ENCODE assay signal across 36 cellular contexts in genomic region chr11:1425006-1425405, GRCh38. TPM values are rescaled to one million over a fixed set of nuclear protein-coding genes. Genes with fewer than 3 reads are reported as not detected.
"Had no signal": no experiment of that assay in that cellular context is flagged by ENCODE, and none has a peak within 500 bp of the region (broad histone marks: within the 10 kb centered on the region; RNA-seq: fewer than 3 reads in every experiment).

No MANE protein-coding gene starts in this region.

- H3K9me3 ChIP-seq: MG63 had no signal

- H3K27me3 ChIP-seq: MG63 had no signal

- H3K4me3 ChIP-seq: MG63 had no signal

- DNase-seq: Karpas-422, Kasumi-1, MG63, MM.1S, MV-4-11, NCI-H1048, NCI-H1092, NCI-H1092 treated with DMSO at 0.1 percent for 48 hours, NCI-H1105, NCI-H1105 treated with DMSO at 0.1 percent for 48 hours, NCI-H1417, NCI-H1417 treated with DMSO at 0.1 percent for 48 hours, NCI-H1436, NCI-H1436 treated with DMSO at 0.1 percent for 48 hours, NCI-H146, NCI-H1694, NCI-H1694 treated with DMSO at 0.1 percent for 48 hours, NCI-H187, NCI-H187 treated with DMSO at 0.1 percent for 48 hours, NCI-H1930, NCI-H2029, NCI-H2029 treated with DMSO at 0.1 percent for 48 hours, NCI-H2081, NCI-H2081 treated with DMSO at 0.1 percent for 48 hours, NCI-H2107, NCI-H2171, NCI-H2171 treated with DMSO at 0.1 percent for 48 hours, NCI-H2227 treated with DMSO at 0.1 percent for 48 hours, NCI-H226, NCI-H345, NCI-H446, NCI-H446 treated with DMSO at 0.1 percent for 48 hours, NCI-H510A, NCI-H510A treated with DMSO at 0.1 percent for 48 hours, NCI-H524 had no signal

- H3K36me3 ChIP-seq: MG63 had no signal

RNA-seq across cellular contexts. Expression of gene BRSK2, which starts 35.3 kb away (rescaled TPM):
- total RNA-seq: M059J had no signal
